1 cellular context compared by ENCODE assay signal in the genomic region with DNA sequence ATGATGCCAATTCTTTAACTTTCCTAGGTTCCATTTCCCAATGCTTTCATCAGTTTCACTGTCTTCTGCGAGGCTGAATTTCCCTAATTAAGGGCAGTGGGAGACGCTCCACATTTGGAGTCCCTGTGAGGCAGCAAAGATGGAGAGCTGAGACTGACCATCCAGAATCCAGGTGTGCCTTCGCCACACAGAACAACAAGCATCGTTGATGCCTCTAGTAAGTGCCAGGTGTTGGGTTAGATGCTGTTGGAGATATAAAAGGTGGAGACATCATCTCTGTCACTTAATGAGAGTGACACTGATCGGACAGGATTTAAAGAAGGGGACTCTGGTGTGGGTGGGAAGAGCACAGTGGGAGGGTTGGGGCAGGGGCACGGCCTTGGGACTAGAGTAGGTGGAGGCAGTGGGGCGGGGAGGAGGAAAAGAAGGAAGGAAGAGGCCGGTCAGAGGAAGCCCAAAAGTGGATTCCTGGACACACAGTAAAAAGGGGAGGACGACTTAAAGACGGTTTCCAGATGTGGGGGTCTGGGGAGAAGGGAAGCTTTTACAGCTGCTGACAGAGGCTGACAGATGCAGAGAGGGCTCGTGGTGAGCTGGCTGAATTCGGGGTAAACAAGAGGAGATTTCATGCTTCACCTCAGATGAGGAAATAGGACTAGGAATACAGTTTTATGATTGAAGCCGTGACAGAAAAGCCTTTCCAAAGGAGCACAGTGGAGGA.
A peak's percentile ranks its signal among the peaks of the same experiment; 100 is the strongest.
TF ChIP-seq lines count a peak whose summit lies in the region.

No MANE protein-coding gene starts in this region.

TF ChIP-seq in HEK293, 187 proteins besides CTCF, POLR2A, EP300 and RAD21 (continued from another document):
- TF ChIP-seq ZFHX2 (tag by site-specific recombination; conservative IDR thresholded peaks at IDR 0.05), result peak; percentile 20; the same call in 1 of the 2 replicates
- TF ChIP-seq ZBTB7A (tag by site-specific recombination; IDR thresholded peaks at IDR 0.05; ENCODE audit: low read depth), result no peak
